Comparison of ENCODE assay signal across 8 cellular contexts in genomic region chr6:87408721-87409155, GRCh38. TPM values are rescaled to one million over a fixed set of nuclear protein-coding genes. Genes with fewer than 3 reads are reported as not detected.
DNase-seq lines count a peak whose midpoint lies in the region; ATAC-seq and TF ChIP-seq lines count a peak whose summit lies in the region.

No MANE protein-coding gene starts in this region.

- no peak for TF ChIP-seq POLR2A in GM18505 (IDR thresholded peaks at IDR 0.05; ENCODE audit: borderline replicate concordance, extremely low read depth, insufficient read depth, insufficient read length)

- ATAC-seq in GM21515 (IDR thresholded peaks at IDR 0.05; ENCODE audit: unreplicated experiment): peak; percentile 22
- ATAC-seq in GM18505 (IDR thresholded peaks at IDR 0.05; ENCODE audit: unreplicated experiment): no peak

- POLR2A ChIA-PET in RWPE1 (lab: Yijun Ruan, JAX; ENCODE audit: low non-redundant PET): interaction anchor here (0.6 kb wide), 1 partner anchor 1551 kb away, joined by 3 read pairs; no protein-coding TSS in a partner anchor

- DNase-seq in RWPE1 (ENCODE audit: low spot score) (no peak), fibroblast of the aortic adventitia (ENCODE audit: low read depth) (no peak), inferior parietal cortex (ENCODE audit: extremely low spot score) (no peak), NCI-H345 (lab: John Stamatoyannopoulos, UW) (no peak), NCI-H524 treated with DMSO at 0.1 percent for 48 hours (lab: John Stamatoyannopoulos, UW) (no peak)

- TF ChIP-seq CTCF in RWPE1 (conservative IDR thresholded peaks at IDR 0.05; ENCODE audit: low read depth) (no peak), fibroblast of the aortic adventitia (IDR thresholded peaks at IDR 0.05; ENCODE audit: insufficient read depth, low read length) (no peak)

- peak overlapping the region; percentile 79 for H3K27ac ChIP-seq in RWPE1
- peak overlapping the region in 18 of 21 experiments; percentile 17 to 84 (median 69) for H3K27ac ChIP-seq in skin epidermis

- CTCF ChIA-PET in RWPE1 (lab: Yijun Ruan, JAX): interaction anchor here (0.6 kb wide), 1 partner anchor 16 kb away, joined by 3 read pairs; no protein-coding TSS in a partner anchor

- H3K4me3 ChIP-seq in fibroblast of the aortic adventitia (ENCODE audit: low read depth, low read length) (peak overlapping the region; percentile 71), skin epidermis (peak overlapping the region; percentile 64 to 97 (median 83))

RNA-seq across cellular contexts. Expression of gene CFAP206, which starts 1.0 kb away (rescaled TPM):
- total RNA-seq in fibroblast of the aortic adventitia (ENCODE audit: low replicate concordance): 0.27 and 0.90 TPM in 2 replicates
